ENCODE assay signal across 23 cellular contexts in genomic region chr13:45542878-45543277, GRCh38.
"Had no signal": no experiment of that assay in that cellular context is flagged by ENCODE, and none has a peak within 500 bp of the region (broad histone marks: within the 10 kb centered on the region; RNA-seq: fewer than 3 reads in every experiment).

No MANE protein-coding gene starts in this region.

- DNase-seq: cortex of kidney; effector memory CD8-positive, alpha-beta T cell; foreskin fibroblast; gastrocnemius medialis; heart left ventricle; kidney; natural killer cell; occipital lobe; ovary; posterior cingulate gyrus; psoas muscle; right cardiac atrium; sigmoid colon; stimulated activated CD4-positive, alpha-beta T cell treated with anti-CD3 and anti-CD28 coated beads, Interleukin-2, amount 100 ng/mL, for 24 hours; stimulated activated CD4-positive, alpha-beta T cell treated with anti-CD3 and anti-CD28 coated beads, Interleukin-4, amount 100 ng/mL, for 24 hours; stimulated activated naive CD8-positive, alpha-beta T cell treated with anti-CD3 and anti-CD28 coated beads, Interleukin-15, Interleukin-2, amounts not matched to agents 100 U/mL and 50 U/mL, for 24 hours; substantia nigra; testis; tibial artery had no signal

- H3K36me3 Mint-ChIP-seq: memory B cell; natural killer cell; stimulated activated memory B cell treated with anti-CD40 and anti-IgM and Interleukin-4, amounts not matched to agents 10 μg/mL and 1 μg/mL and 100 μg/mL, for 72 hours; type B pancreatic cell had no signal

- ATAC-seq: effector memory CD8-positive, alpha-beta T cell; gastrocnemius medialis; heart left ventricle; left lobe of liver; natural killer cell; psoas muscle; stimulated activated memory B cell treated with anti-CD40 and anti-IgM and Interleukin-4, amounts not matched to agents 10 μg/mL and 1 μg/mL and 100 μg/mL, for 72 hours; stimulated activated naive CD8-positive, alpha-beta T cell treated with anti-CD3 and anti-CD28 coated beads, Interleukin-15, Interleukin-2, amounts not matched to agents 100 U/mL and 50 U/mL, for 24 hours had no signal

- H3K27ac Mint-ChIP-seq: effector memory CD8-positive, alpha-beta T cell; memory B cell; natural killer cell; stimulated activated memory B cell treated with anti-CD40 and anti-IgM and Interleukin-4, amounts not matched to agents 10 μg/mL and 1 μg/mL and 100 μg/mL, for 72 hours; type B pancreatic cell had no signal

- H3K4me1 Mint-ChIP-seq: natural killer cell had no signal

- H3K27me3 Mint-ChIP-seq: memory B cell, type B pancreatic cell had no signal

- H3K4me3 Mint-ChIP-seq: effector memory CD8-positive, alpha-beta T cell; memory B cell; natural killer cell; stimulated activated memory B cell treated with anti-CD40 and anti-IgM and Interleukin-4, amounts not matched to agents 10 μg/mL and 1 μg/mL and 100 μg/mL, for 72 hours; type B pancreatic cell had no signal

- H3K9me3 Mint-ChIP-seq: effector memory CD8-positive, alpha-beta T cell; memory B cell; natural killer cell; stimulated activated memory B cell treated with anti-CD40 and anti-IgM and Interleukin-4, amounts not matched to agents 10 μg/mL and 1 μg/mL and 100 μg/mL, for 72 hours; type B pancreatic cell had no signal

- FAIRE-seq: kidney had no signal
